Comparison of ENCODE assay signal across 26 cellular contexts in genomic region chr17:49487202-49487601, GRCh38. TPM values are rescaled to one million over a fixed set of nuclear protein-coding genes. Genes with fewer than 3 reads are reported as not detected.
"Had no signal": no experiment of that assay in that cellular context is flagged by ENCODE, and none has a peak within 500 bp of the region (broad histone marks: within the 10 kb centered on the region; RNA-seq: fewer than 3 reads in every experiment).

No MANE protein-coding gene starts in this region.

- H2AFZ ChIP-seq: hepatocyte had no signal

- H3K4me2 ChIP-seq: hepatocyte had no signal

- H3K4me1 ChIP-seq: thyroid gland had no signal

- H3K36me3 Mint-ChIP-seq: activated naive CD8-positive, alpha-beta T cell treated with anti-CD3 and anti-CD28 coated beads for 36 hours; memory B cell had no signal

- H3K4me1 Mint-ChIP-seq: activated B cell treated with CpG ODN at 0.5 μM for 24 hours had no signal

- DNase-seq: activated B cell treated with CpG ODN at 0.5 μM for 24 hours; activated CD4-positive, alpha-beta T cell treated with anti-CD3 and anti-CD28 coated beads for 36 hours; activated CD4-positive, alpha-beta T cell treated with anti-CD3 and anti-CD28 coated beads, Interleukin-2, amount 50 U/mL, for 48 hours; activated CD8-positive, alpha-beta memory T cell treated with anti-CD3 and anti-CD28 coated beads, Interleukin-2, amount 50 U/mL, for 48 hours; activated naive CD4-positive, alpha-beta T cell treated with Interleukin-2 at 50 U/mL for 16 hours; activated naive CD8-positive, alpha-beta T cell treated with anti-CD3 and anti-CD28 coated beads for 36 hours; activated T-cell treated with anti-CD3 and anti-CD28 coated beads, Interleukin-2, amount 50 U/mL, for 4 hours; effector memory CD4-positive, alpha-beta T cell; glutamatergic neuron; left cardiac atrium; mucosa of descending colon; retina; spleen; stimulated activated CD4-positive, alpha-beta T cell treated with anti-CD3 and anti-CD28 coated beads, Interleukin-4, amount 100 ng/mL, for 24 hours; stimulated activated naive CD8-positive, alpha-beta T cell treated with anti-CD3 and anti-CD28 coated beads, Interleukin-15, Interleukin-2, amounts not matched to agents 100 U/mL and 50 U/mL, for 24 hours; T-helper 1 cell; thyroid gland had no signal

- H3K27ac Mint-ChIP-seq: activated B cell treated with CpG ODN at 0.5 μM for 24 hours; activated CD4-positive, alpha-beta T cell treated with anti-CD3 and anti-CD28 coated beads for 36 hours; activated naive CD8-positive, alpha-beta T cell treated with anti-CD3 and anti-CD28 coated beads for 36 hours; activated T-helper 2 cell treated with anti-CD3 and anti-CD28 coated beads, Interferon-gamma antibody, Interleukin-2, Interleukin-4, amounts not matched to agents 10 μg/mL and 5 μg/mL and 100 μg/mL, durations not matched to agents 14 hours and 24 hours and 36 hours; memory B cell had no signal

- H3K27me3 ChIP-seq: thyroid gland had no signal

- H3K79me2 ChIP-seq: hepatocyte had no signal

- H3K4me3 ChIP-seq: breast epithelium, hepatocyte, mucosa of descending colon, spleen, thyroid gland had no signal

- H3K36me3 ChIP-seq: breast epithelium, spleen, thyroid gland had no signal

- H3K27ac ChIP-seq: breast epithelium, thyroid gland had no signal

- H3K9me3 ChIP-seq: breast epithelium, mucosa of descending colon, spleen, thyroid gland had no signal

- H3K4me3 Mint-ChIP-seq: activated B cell treated with CpG ODN at 0.5 μM for 24 hours; activated CD4-positive, alpha-beta T cell treated with anti-CD3 and anti-CD28 coated beads for 36 hours; activated naive CD8-positive, alpha-beta T cell treated with anti-CD3 and anti-CD28 coated beads for 36 hours; activated T-cell treated with anti-CD3 and anti-CD28 coated beads, Interleukin-2, amount 50 U/mL, for 4 hours; central memory CD8-positive, alpha-beta T cell; memory B cell had no signal

- ATAC-seq: activated CD4-positive, alpha-beta T cell treated with anti-CD3 and anti-CD28 coated beads for 36 hours; activated T-cell treated with anti-CD3 and anti-CD28 coated beads, Interleukin-2, amount 50 U/mL, for 4 hours; esophagus mucosa; mucosa of descending colon had no signal

- H3K9me3 Mint-ChIP-seq: activated B cell treated with CpG ODN at 0.5 μM for 24 hours; activated naive CD8-positive, alpha-beta T cell treated with anti-CD3 and anti-CD28 coated beads for 36 hours; activated T-cell treated with anti-CD3 and anti-CD28 coated beads, Interleukin-2, amount 50 U/mL, for 4 hours; activated T-helper 2 cell treated with anti-CD3 and anti-CD28 coated beads, Interferon-gamma antibody, Interleukin-2, Interleukin-4, amounts not matched to agents 10 μg/mL and 5 μg/mL and 100 μg/mL, durations not matched to agents 14 hours and 24 hours and 36 hours; central memory CD8-positive, alpha-beta T cell; memory B cell had no signal

RNA-seq across cellular contexts. Expression of gene NGFR, which starts 7.9 kb away (rescaled TPM):
- total RNA-seq: activated CD8-positive, alpha-beta memory T cell treated with anti-CD3 and anti-CD28 coated beads for 36 hours; dermis microvascular lymphatic vessel endothelial cell; endothelial cell of umbilical vein had no signal
- polyA plus RNA-seq: endothelial cell of umbilical vein had no signal
